18 cellular contexts compared by ENCODE assay signal in genomic region chrX:122817321-122817720, GRCh38.
DNase-seq lines count a peak whose midpoint lies in the region; ATAC-seq, FAIRE-seq and TF ChIP-seq lines count a peak whose summit lies in the region.
"Had no signal": no experiment of that assay in that cellular context is flagged by ENCODE, and none has a peak within 500 bp of the region (broad histone marks: within the 10 kb centered on the region; RNA-seq: fewer than 3 reads in every experiment).

No MANE protein-coding gene starts in this region.

- H3K27ac ChIP-seq in right cardiac atrium (ENCODE audit: low read length) (no peak overlapping the region), heart right ventricle (no peak overlapping the region), kidney (ENCODE audit: low read depth in 2 of 2, low read length in 2 of 2) (no peak overlapping the region)
- H3K27ac ChIP-seq: 22Rv1, A549, C4-2B had no signal

- H3K4me3 Mint-ChIP-seq in activated CD4-positive, alpha-beta T cell treated with anti-CD3 and anti-CD28 coated beads for 36 hours = no peak overlapping the region
- H3K4me3 Mint-ChIP-seq: CD4-positive, alpha-beta T cell had no signal

- H3K36me3 ChIP-seq in heart right ventricle = no peaks in the 10 kb centered on the region
- H3K36me3 ChIP-seq in kidney (ENCODE audit: control insufficient read depth in 1 of 2, insufficient read depth in 2 of 2, low read length in 2 of 2) = no peaks in the 10 kb centered on the region

- CTCF ChIA-PET in activated CD4-positive, alpha-beta T cell treated with anti-CD3 and anti-CD28 coated beads for 36 hours (lab: Charles Lee) = no interaction called here

- H3K27me3 Mint-ChIP-seq in activated CD4-positive, alpha-beta T cell treated with anti-CD3 and anti-CD28 coated beads for 36 hours = no peaks in the 10 kb centered on the region
- H3K27me3 Mint-ChIP-seq: CD4-positive, alpha-beta T cell had no signal

- POLR2A ChIA-PET in activated CD4-positive, alpha-beta T cell treated with anti-CD3 and anti-CD28 coated beads for 36 hours (lab: Charles Lee) = no interaction called here

- peak; percentile 12 for ATAC-seq in activated CD4-positive, alpha-beta T cell treated with anti-CD3 and anti-CD28 coated beads for 36 hours
- ATAC-seq in right cardiac atrium (no peak), heart right ventricle (no peak), GM18505 (IDR thresholded peaks at IDR 0.05; ENCODE audit: unreplicated experiment) (no peak), HG03135 (IDR thresholded peaks at IDR 0.05; ENCODE audit: unreplicated experiment) (no peak)
- ATAC-seq: A549 had no signal

- H3K4me1 ChIP-seq in right cardiac atrium (ENCODE audit: control insufficient read depth, insufficient read depth, low read length) = no peaks in the 10 kb centered on the region
- H3K4me1 ChIP-seq in heart right ventricle = no peaks in the 10 kb centered on the region
- no peaks in the 10 kb centered on the region for H3K4me1 ChIP-seq in kidney (ENCODE audit: control insufficient read depth in 1 of 2, insufficient read depth in 1 of 2, low read depth in 1 of 2, low read length in 2 of 2)
- H3K4me1 ChIP-seq: A549 had no signal

- no peaks in the 10 kb centered on the region for H3K27me3 ChIP-seq in right cardiac atrium (ENCODE audit: control insufficient read depth, insufficient read depth)
- H3K27me3 ChIP-seq in heart right ventricle = no peaks in the 10 kb centered on the region

- H3K9ac ChIP-seq in kidney (ENCODE audit: low read length in 2 of 2) = no peak overlapping the region

- TF ChIP-seq CTCF in heart right ventricle (IDR thresholded peaks at IDR 0.05) (no peak), kidney (IDR thresholded peaks at IDR 0.05; ENCODE audit: borderline replicate concordance, extremely low read depth, insufficient read depth) (no peak)

- H3K9me3 ChIP-seq in right cardiac atrium (ENCODE audit: control insufficient read depth, low read length) (no peaks in the 10 kb centered on the region), heart right ventricle (peaks cover 0 to 42% (median 0%) of the 10 kb centered on the region in 11 donors), kidney (ENCODE audit: control insufficient read depth in 1 of 2, low read length in 2 of 2) (no peaks in the 10 kb centered on the region)
- H3K9me3 ChIP-seq: A549 had no signal

- no peak for FAIRE-seq in kidney (lab: Jason Lieb, UNC)
- FAIRE-seq: HTR-8/SVneo had no signal

- 94% methylated on average over 9 of the region's 9 CpGs for WGBS in right cardiac atrium
- WGBS in heart right ventricle, 2 donors = 93% methylated on average over 9 of the region's 9 CpGs

- no peak for TF ChIP-seq POLR2A in GM18505 (IDR thresholded peaks at IDR 0.05; ENCODE audit: borderline replicate concordance, extremely low read depth, insufficient read depth, insufficient read length)

- no peaks in the 10 kb centered on the region for H3K4me1 Mint-ChIP-seq in activated CD4-positive, alpha-beta T cell treated with anti-CD3 and anti-CD28 coated beads for 36 hours

- H3K9me3 Mint-ChIP-seq in activated CD4-positive, alpha-beta T cell treated with anti-CD3 and anti-CD28 coated beads for 36 hours (ENCODE audit: low read depth) = peaks cover 3% of the 10 kb centered on the region
- H3K9me3 Mint-ChIP-seq: CD4-positive, alpha-beta T cell had no signal

- no peaks in the 10 kb centered on the region for H3K36me3 Mint-ChIP-seq in activated CD4-positive, alpha-beta T cell treated with anti-CD3 and anti-CD28 coated beads for 36 hours (ENCODE audit: low read depth)

- no peak for DNase-seq in activated CD4-positive, alpha-beta T cell treated with anti-CD3 and anti-CD28 coated beads for 36 hours
- DNase-seq in activated CD4-positive, alpha-beta T cell treated with anti-CD3 and anti-CD28 coated beads, Interleukin-2, amount 50 U/mL, for 48 hours = no peak
- DNase-seq in right cardiac atrium (peak in 2 of 3 donors; percentile 25 to 36), heart right ventricle (no peak), kidney (peak; percentile 24), SIG-M5 treated with dmso at 0.1 percent for 504 hours (lab: John Stamatoyannopoulos, UW; ENCODE audit: unreplicated experiment) (no peak)
- DNase-seq: AML-193; CD4-positive, alpha-beta T cell; DMS153; DMS79; HCEC 1CT; IMR-90 had no signal

- no peak overlapping the region for H3K27ac Mint-ChIP-seq in activated CD4-positive, alpha-beta T cell treated with anti-CD3 and anti-CD28 coated beads for 36 hours
- H3K27ac Mint-ChIP-seq: CD4-positive, alpha-beta T cell had no signal

- H3K4me3 ChIP-seq in right cardiac atrium (ENCODE audit: low read length) (no peak overlapping the region), heart right ventricle (no peak overlapping the region), kidney (ENCODE audit: low read length in 2 of 2) (no peak overlapping the region)
- H3K4me3 ChIP-seq: A549 had no signal

- intact Hi-C loops in activated CD4-positive, alpha-beta T cell treated with anti-CD3 and anti-CD28 coated beads for 36 hours (cut with DNase I, micrococcal nuclease) = no loop called here
- intact Hi-C loops in right cardiac atrium (cut with DNase I) (no loop called here), heart right ventricle (cut with DNase I) (no loop called here), kidney (cut with DNase I) (no loop called here)

Comparison
In these comparisons a context has a peak if more than half of its experiments do, and no peak if none do; other contexts are left out.
1. DNase-seq: peak in right cardiac atrium (2 of 3) and kidney (single experiment); none in activated CD4-positive, alpha-beta T cell treated with anti-CD3 and anti-CD28 coated beads for 36 hours (single experiment), activated CD4-positive, alpha-beta T cell treated with anti-CD3 and anti-CD28 coated beads, Interleukin-2, amount 50 U/mL, for 48 hours (0 of 2), heart right ventricle (0 of 2) and SIG-M5 treated with dmso at 0.1 percent for 504 hours (single experiment).